Comparison of ENCODE assay signal across 1 cellular context in genomic region chr2:158359846-158360245, GRCh38.
TF ChIP-seq lines count a peak whose summit lies in the region.

No MANE protein-coding gene starts in this region.

TF ChIP-seq in WTC11, 78 proteins besides CTCF, POLR2A, EP300 and RAD21 (continued from another document):
- TF ChIP-seq, protein P1, sequence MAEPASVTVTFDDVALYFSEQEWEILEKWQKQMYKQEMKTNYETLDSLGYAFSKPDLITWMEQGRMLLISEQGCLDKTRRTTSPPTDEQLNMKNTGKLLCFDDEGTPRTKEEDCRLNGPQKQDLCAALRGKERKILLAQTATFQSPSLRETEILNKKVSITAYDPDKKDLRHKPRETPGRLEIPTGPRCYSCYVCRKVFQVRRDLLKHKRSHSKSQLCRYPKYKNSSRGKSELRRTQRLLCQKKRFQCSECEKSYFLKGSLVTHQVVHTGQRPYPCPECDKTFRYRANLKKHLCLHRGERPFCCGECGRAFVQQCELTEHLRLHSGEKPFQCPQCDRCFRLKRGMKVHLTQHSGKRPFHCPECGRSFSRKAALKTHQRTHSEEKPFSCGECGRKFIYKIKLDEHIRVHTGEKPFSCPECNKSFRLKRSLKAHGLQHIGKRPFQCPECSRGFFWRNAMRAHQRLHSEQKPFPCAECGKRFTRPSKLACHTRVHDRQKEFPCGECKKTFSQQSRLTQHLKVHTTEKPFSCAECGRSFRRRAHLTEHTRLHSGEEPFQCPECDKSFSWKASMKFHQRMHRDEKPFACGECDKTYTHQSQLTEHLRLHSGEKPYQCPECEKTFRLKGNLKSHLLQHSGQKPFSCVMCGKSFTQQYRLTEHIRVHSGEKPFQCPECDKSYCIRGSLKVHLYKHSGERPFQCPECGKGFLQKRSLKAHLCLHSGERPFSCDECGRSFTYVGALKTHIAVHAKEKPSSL (CRISPR knock-in tag; conservative IDR thresholded peaks at IDR 0.05) = no peak
- TF ChIP-seq FOXK1 (CRISPR knock-in tag; IDR thresholded peaks at IDR 0.05) = no peak
- no peak for TF ChIP-seq NFYB (CRISPR knock-in tag; conservative IDR thresholded peaks at IDR 0.05; ENCODE audit: low read depth)
- TF ChIP-seq, protein P2, sequence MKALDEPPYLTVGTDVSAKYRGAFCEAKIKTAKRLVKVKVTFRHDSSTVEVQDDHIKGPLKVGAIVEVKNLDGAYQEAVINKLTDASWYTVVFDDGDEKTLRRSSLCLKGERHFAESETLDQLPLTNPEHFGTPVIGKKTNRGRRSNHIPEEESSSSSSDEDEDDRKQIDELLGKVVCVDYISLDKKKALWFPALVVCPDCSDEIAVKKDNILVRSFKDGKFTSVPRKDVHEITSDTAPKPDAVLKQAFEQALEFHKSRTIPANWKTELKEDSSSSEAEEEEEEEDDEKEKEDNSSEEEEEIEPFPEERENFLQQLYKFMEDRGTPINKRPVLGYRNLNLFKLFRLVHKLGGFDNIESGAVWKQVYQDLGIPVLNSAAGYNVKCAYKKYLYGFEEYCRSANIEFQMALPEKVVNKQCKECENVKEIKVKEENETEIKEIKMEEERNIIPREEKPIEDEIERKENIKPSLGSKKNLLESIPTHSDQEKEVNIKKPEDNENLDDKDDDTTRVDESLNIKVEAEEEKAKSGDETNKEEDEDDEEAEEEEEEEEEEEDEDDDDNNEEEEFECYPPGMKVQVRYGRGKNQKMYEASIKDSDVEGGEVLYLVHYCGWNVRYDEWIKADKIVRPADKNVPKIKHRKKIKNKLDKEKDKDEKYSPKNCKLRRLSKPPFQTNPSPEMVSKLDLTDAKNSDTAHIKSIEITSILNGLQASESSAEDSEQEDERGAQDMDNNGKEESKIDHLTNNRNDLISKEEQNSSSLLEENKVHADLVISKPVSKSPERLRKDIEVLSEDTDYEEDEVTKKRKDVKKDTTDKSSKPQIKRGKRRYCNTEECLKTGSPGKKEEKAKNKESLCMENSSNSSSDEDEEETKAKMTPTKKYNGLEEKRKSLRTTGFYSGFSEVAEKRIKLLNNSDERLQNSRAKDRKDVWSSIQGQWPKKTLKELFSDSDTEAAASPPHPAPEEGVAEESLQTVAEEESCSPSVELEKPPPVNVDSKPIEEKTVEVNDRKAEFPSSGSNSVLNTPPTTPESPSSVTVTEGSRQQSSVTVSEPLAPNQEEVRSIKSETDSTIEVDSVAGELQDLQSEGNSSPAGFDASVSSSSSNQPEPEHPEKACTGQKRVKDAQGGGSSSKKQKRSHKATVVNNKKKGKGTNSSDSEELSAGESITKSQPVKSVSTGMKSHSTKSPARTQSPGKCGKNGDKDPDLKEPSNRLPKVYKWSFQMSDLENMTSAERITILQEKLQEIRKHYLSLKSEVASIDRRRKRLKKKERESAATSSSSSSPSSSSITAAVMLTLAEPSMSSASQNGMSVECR (CRISPR knock-in tag; IDR thresholded peaks at IDR 0.05; ENCODE audit: borderline replicate concordance) = no peak
- TF ChIP-seq NR1H2 (CRISPR knock-in tag; IDR thresholded peaks at IDR 0.05) = no peak
- TF ChIP-seq, protein P3, sequence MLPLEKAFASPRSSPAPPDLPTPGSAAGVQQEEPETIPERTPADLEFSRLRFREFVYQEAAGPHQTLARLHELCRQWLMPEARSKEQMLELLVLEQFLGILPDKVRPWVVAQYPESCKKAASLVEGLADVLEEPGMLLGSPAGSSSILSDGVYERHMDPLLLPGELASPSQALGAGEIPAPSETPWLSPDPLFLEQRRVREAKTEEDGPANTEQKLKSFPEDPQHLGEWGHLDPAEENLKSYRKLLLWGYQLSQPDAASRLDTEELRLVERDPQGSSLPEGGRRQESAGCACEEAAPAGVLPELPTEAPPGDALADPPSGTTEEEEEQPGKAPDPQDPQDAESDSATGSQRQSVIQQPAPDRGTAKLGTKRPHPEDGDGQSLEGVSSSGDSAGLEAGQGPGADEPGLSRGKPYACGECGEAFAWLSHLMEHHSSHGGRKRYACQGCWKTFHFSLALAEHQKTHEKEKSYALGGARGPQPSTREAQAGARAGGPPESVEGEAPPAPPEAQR (CRISPR knock-in tag; IDR thresholded peaks at IDR 0.05) = no peak
- TF ChIP-seq FOXJ3 (CRISPR knock-in tag; IDR thresholded peaks at IDR 0.05; ENCODE audit: borderline replicate concordance) = no peak
- no peak for TF ChIP-seq ETV6 (CRISPR knock-in tag; IDR thresholded peaks at IDR 0.05)
- no peak for TF ChIP-seq SOX15 (CRISPR knock-in tag; IDR thresholded peaks at IDR 0.05)
